ENCODE assay signal across 8 cellular contexts in the genomic region with DNA sequence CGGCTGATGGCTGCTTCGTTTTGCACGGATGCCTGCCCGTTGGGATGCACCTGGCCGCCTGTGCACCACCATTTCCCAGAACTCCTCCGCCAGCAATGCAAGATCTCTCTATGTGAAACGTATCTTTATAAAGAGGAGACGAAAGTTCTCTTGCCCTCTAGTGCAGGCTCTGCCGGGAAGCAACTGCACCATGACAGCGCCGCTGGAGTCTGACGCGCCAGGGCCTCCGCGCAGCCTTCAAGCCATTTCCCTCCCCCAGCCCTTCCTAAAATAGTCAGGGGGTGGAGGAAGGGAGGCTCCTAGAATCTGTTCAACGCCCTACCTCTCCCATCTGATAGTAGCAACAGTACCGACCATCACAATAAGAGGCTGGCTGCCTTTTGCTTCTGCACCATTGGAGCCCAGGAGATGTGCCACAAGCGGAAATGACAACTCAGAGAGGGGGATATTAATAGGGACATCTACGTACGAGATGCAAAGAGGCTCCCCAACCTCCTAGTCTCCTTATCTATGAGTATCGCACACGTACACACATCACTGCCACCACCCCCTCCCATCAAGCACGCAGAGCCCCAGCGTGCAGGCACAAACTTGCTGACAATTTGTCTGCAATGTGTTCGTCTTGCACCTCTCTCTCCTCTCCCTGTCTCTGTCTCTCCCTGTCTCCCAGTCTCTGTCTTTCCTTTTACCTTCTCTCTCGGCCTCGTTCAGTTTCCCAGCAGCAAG. TPM values are rescaled to one million over a fixed set of nuclear protein-coding genes. Genes with fewer than 3 reads are reported as not detected.
A peak's percentile ranks its signal among the peaks of the same experiment; 100 is the strongest.
DNase-seq lines count a peak whose midpoint lies in the region; ATAC-seq and TF ChIP-seq lines count a peak whose summit lies in the region.

No MANE protein-coding gene starts in this region.

- DNase-seq in EL (peak; percentile 19), HFF-Myc (ENCODE audit: extremely low read depth, low read depth) (no peak), left ventricle myocardium inferior (peak; percentile 27), ovary (peak; percentile 46 to 69 (median 59)), cortex of kidney (lab: John Stamatoyannopoulos, UW) (no peak)
- no peak for DNase-seq in activated naive CD8-positive, alpha-beta T cell treated with anti-CD3 and anti-CD28 coated beads, Interleukin-2, amount 50 U/mL, for 24 hours

- H3K4me1 Mint-ChIP-seq in activated naive CD8-positive, alpha-beta T cell treated with anti-CD3 and anti-CD28 coated beads, Interleukin-2, amount 50 U/mL, for 24 hours: peaks cover 7% of the 10 kb centered on the region

- TF ChIP-seq CTCF in HFF-Myc (IDR thresholded peaks at IDR 0.05; ENCODE audit: low read depth, low read length, missing control alignments): no peak
- TF ChIP-seq CTCF in left ventricle myocardium inferior (IDR thresholded peaks at IDR 0.05; ENCODE audit: borderline replicate concordance): peak; percentile 10
- TF ChIP-seq CTCF in ovary (IDR thresholded peaks at IDR 0.05): no peak

- H3K27ac Mint-ChIP-seq in activated naive CD8-positive, alpha-beta T cell treated with anti-CD3 and anti-CD28 coated beads, Interleukin-2, amount 50 U/mL, for 24 hours: no peak overlapping the region

- peaks cover 13% of the 10 kb centered on the region for H3K27me3 ChIP-seq in left ventricle myocardium inferior (ENCODE audit: low read depth)
- H3K27me3 ChIP-seq in ovary: no peaks in the 10 kb centered on the region

- H3K4me3 Mint-ChIP-seq in activated naive CD8-positive, alpha-beta T cell treated with anti-CD3 and anti-CD28 coated beads, Interleukin-2, amount 50 U/mL, for 24 hours: peak overlapping the region; percentile 67

- H3K4me3 ChIP-seq in HFF-Myc (replicated peaks; ENCODE audit: low read depth, low read length) (peak overlapping the region; percentile 41), left ventricle myocardium inferior (peak overlapping the region; percentile 80), ovary (peak overlapping the region; percentile 84)

- H3K9me3 Mint-ChIP-seq in activated naive CD8-positive, alpha-beta T cell treated with anti-CD3 and anti-CD28 coated beads, Interleukin-2, amount 50 U/mL, for 24 hours: no peaks in the 10 kb centered on the region

- 1 to 4% (median 2%) methylated on average over 27 of the region's 27 CpGs for WGBS in ovary, 3 donors

- H3K27me3 Mint-ChIP-seq in activated naive CD8-positive, alpha-beta T cell treated with anti-CD3 and anti-CD28 coated beads, Interleukin-2, amount 50 U/mL, for 24 hours: peaks cover 40% of the 10 kb centered on the region

- H3K4me1 ChIP-seq in left ventricle myocardium inferior: peaks cover 36% of the 10 kb centered on the region
- H3K4me1 ChIP-seq in ovary (ENCODE audit: insufficient read depth): peaks cover 1% of the 10 kb centered on the region

- H3K27ac ChIP-seq in left ventricle myocardium inferior (replicated peaks): peak overlapping the region; percentile 91
- peak overlapping the region; percentile 71 to 80 for H3K27ac ChIP-seq in ovary

- intact Hi-C loops in left ventricle myocardium inferior (cut with micrococcal nuclease): no loop called here
- intact Hi-C loops in ovary (cut with DNase I): loop anchor here in 2 of 4 donors (5.0 to 10.0 kb wide), 2 partner anchors 69 to 81 kb away; no protein-coding TSS in a partner anchor

- H3K36me3 ChIP-seq in left ventricle myocardium inferior: no peaks in the 10 kb centered on the region
- no peaks in the 10 kb centered on the region for H3K36me3 ChIP-seq in ovary

- no peak for ATAC-seq in activated naive CD8-positive, alpha-beta T cell treated with anti-CD3 and anti-CD28 coated beads, Interleukin-2, amount 50 U/mL, for 24 hours
- ATAC-seq in HG03175 (IDR thresholded peaks at IDR 0.05; ENCODE audit: unreplicated experiment) (no peak), HG03045 (IDR thresholded peaks at IDR 0.05; ENCODE audit: unreplicated experiment) (no peak)

- H3K9me3 ChIP-seq in left ventricle myocardium inferior (replicated peaks) (no peaks in the 10 kb centered on the region), ovary (no peaks in the 10 kb centered on the region)

- no peak for TF ChIP-seq EP300 in ovary (IDR thresholded peaks at IDR 0.05)

- no peaks in the 10 kb centered on the region for H3K36me3 Mint-ChIP-seq in activated naive CD8-positive, alpha-beta T cell treated with anti-CD3 and anti-CD28 coated beads, Interleukin-2, amount 50 U/mL, for 24 hours (ENCODE audit: low read depth)

- TF ChIP-seq POLR2A in ovary (IDR thresholded peaks at IDR 0.05): no peak

RNA-seq across cellular contexts. Expression of gene SYNE1, which starts 1.1 kb away (rescaled TPM):
- total RNA-seq in left ventricle myocardium inferior (105 TPM), ovary (100 to 1,000 TPM; 124 to 279 (median 180) TPM)
- polyA plus RNA-seq in ovary: 10 to 100 TPM; 70.4 to 75.1 TPM

Comparison
In these comparisons a context has a peak if more than half of its experiments do, and no peak if none do; other contexts are left out.
1. DNase-seq: peak in EL (single experiment), left ventricle myocardium inferior (single experiment) and ovary (5 of 5); none in HFF-Myc (single experiment), activated naive CD8-positive, alpha-beta T cell treated with anti-CD3 and anti-CD28 coated beads, Interleukin-2, amount 50 U/mL, for 24 hours (single experiment) and cortex of kidney (single experiment).
2. Peak in every context shown above with its lines, with median percentiles within 50 percentile points of each other: H3K4me3 ChIP-seq.